ENCODE assay signal across 8 cellular contexts in genomic region chr10:4127518-4128315, GRCh38.
DNase-seq lines count a peak whose midpoint lies in the region; ATAC-seq lines count a peak whose summit lies in the region.

No MANE protein-coding gene starts in this region.

- H3K27ac Mint-ChIP-seq in activated naive CD4-positive, alpha-beta T cell treated with anti-CD3 and anti-CD28 coated beads for 36 hours: no peak overlapping the region

- H3K4me1 Mint-ChIP-seq in activated naive CD4-positive, alpha-beta T cell treated with anti-CD3 and anti-CD28 coated beads for 36 hours (ENCODE audit: low read depth): peaks cover 7% of the 10 kb centered on the region

- no peaks in the 10 kb centered on the region for H3K27me3 Mint-ChIP-seq in activated naive CD4-positive, alpha-beta T cell treated with anti-CD3 and anti-CD28 coated beads for 36 hours (ENCODE audit: low read depth)

- H3K36me3 Mint-ChIP-seq in activated naive CD4-positive, alpha-beta T cell treated with anti-CD3 and anti-CD28 coated beads for 36 hours (ENCODE audit: low read depth): peaks cover 9% of the 10 kb centered on the region

- peak; percentile 85 for DNase-seq in NOMO-1 treated with DMSO at 0.1 percent for 48 hours (lab: John Stamatoyannopoulos, UW; ENCODE audit: unreplicated experiment)
- DNase-seq in left colon: peak; percentile 45 to 73
- no peak for DNase-seq in AG08395 (ENCODE audit: low spot score)
- DNase-seq in NCI-H446 treated with DMSO at 0.1 percent for 48 hours (lab: John Stamatoyannopoulos, UW): no peak
- DNase-seq in activated naive CD4-positive, alpha-beta T cell treated with anti-CD3 and anti-CD28 coated beads for 36 hours: no peak
- DNase-seq in effector CD4-positive, alpha-beta T cell: no peak

- H3K4me3 Mint-ChIP-seq in activated naive CD4-positive, alpha-beta T cell treated with anti-CD3 and anti-CD28 coated beads for 36 hours: no peak overlapping the region

- CTCF ChIA-PET in activated naive CD4-positive, alpha-beta T cell treated with anti-CD3 and anti-CD28 coated beads for 36 hours (lab: Charles Lee): no interaction called here

- peaks cover 12% of the 10 kb centered on the region for H3K9me3 Mint-ChIP-seq in activated naive CD4-positive, alpha-beta T cell treated with anti-CD3 and anti-CD28 coated beads for 36 hours

- ATAC-seq in GM18861 (IDR thresholded peaks at IDR 0.05; ENCODE audit: unreplicated experiment) (peak; percentile 62), HG02678 (IDR thresholded peaks at IDR 0.05; ENCODE audit: unreplicated experiment) (peak; percentile 58), left colon (peak; percentile 98)

- intact Hi-C loops in left colon (cut with DNase I, micrococcal nuclease): no loop called here
- intact Hi-C loops in activated naive CD4-positive, alpha-beta T cell treated with anti-CD3 and anti-CD28 coated beads for 36 hours (cut with micrococcal nuclease): no loop called here

Comparison
In these comparisons a context has a peak if more than half of its experiments do, and no peak if none do; other contexts are left out.
1. DNase-seq: peak in NOMO-1 treated with DMSO at 0.1 percent for 48 hours (single experiment) and left colon (2 of 2); none in AG08395 (single experiment), NCI-H446 treated with DMSO at 0.1 percent for 48 hours (single experiment), activated naive CD4-positive, alpha-beta T cell treated with anti-CD3 and anti-CD28 coated beads for 36 hours (single experiment) and effector CD4-positive, alpha-beta T cell (single experiment).
2. Peak in every context shown above with its lines, with median percentiles within 50 percentile points of each other: ATAC-seq.